ENCODE assay signal across 8 cellular contexts in genomic region chr6:144265390-144265789, GRCh38. TPM values are rescaled to one million over a fixed set of nuclear protein-coding genes. Genes with fewer than 3 reads are reported as not detected.
DNase-seq lines count a peak whose midpoint lies in the region; ATAC-seq and TF ChIP-seq lines count a peak whose summit lies in the region.

No MANE protein-coding gene starts in this region.

- ATAC-seq in GM18498 (IDR thresholded peaks at IDR 0.05; ENCODE audit: unreplicated experiment) (peak; percentile 78), HG03060 (IDR thresholded peaks at IDR 0.05; ENCODE audit: low read depth, unreplicated experiment) (peak; percentile 73)

- H3K27ac Mint-ChIP-seq in CD4-positive, alpha-beta memory T cell, result no peak overlapping the region

- H3K4me1 Mint-ChIP-seq in CD4-positive, alpha-beta memory T cell, result peaks cover 0 to 2% (median 0%) of the 10 kb centered on the region in 4 donors

- CTCF ChIA-PET in CD4-positive, alpha-beta memory T cell (lab: Charles Lee; ENCODE audit: partially characterized antibody), result no interaction called here

- H3K9me3 Mint-ChIP-seq in CD4-positive, alpha-beta memory T cell, result peaks cover 0 to 3% (median 0%) of the 10 kb centered on the region in 8 donors

- POLR2A ChIA-PET in CD4-positive, alpha-beta memory T cell (lab: Charles Lee; ENCODE audit: partially characterized antibody), result no interaction called here

- no peaks in the 10 kb centered on the region for H3K36me3 Mint-ChIP-seq in CD4-positive, alpha-beta memory T cell

- H3K4me3 ChIP-seq in CD4-positive, alpha-beta memory T cell (ENCODE audit: low read length in 2 of 2), result no peak overlapping the region
- H3K4me3 ChIP-seq in vagina, result no peak overlapping the region

- intact Hi-C loops in CD4-positive, alpha-beta memory T cell (cut with micrococcal nuclease), result no loop called here
- intact Hi-C loops in vagina (cut with DNase I), result no loop called here

- H3K27me3 ChIP-seq in CD4-positive, alpha-beta memory T cell (ENCODE audit: insufficient read depth, low read length), result no peaks in the 10 kb centered on the region
- H3K27me3 ChIP-seq in vagina, result no peaks in the 10 kb centered on the region

- TF ChIP-seq POLR2A in vagina (IDR thresholded peaks at IDR 0.05), result no peak

- H3K4me1 ChIP-seq in CD4-positive, alpha-beta memory T cell (ENCODE audit: insufficient read depth, low read length), result no peaks in the 10 kb centered on the region
- peaks cover 27% of the 10 kb centered on the region for H3K4me1 ChIP-seq in vagina

- no peak overlapping the region for H3K27ac ChIP-seq in CD4-positive, alpha-beta memory T cell (ENCODE audit: low read depth, low read length)
- H3K27ac ChIP-seq in vagina, result no peak overlapping the region

- H3K27me3 Mint-ChIP-seq in CD4-positive, alpha-beta memory T cell, result peaks cover 0 to 2% of the 10 kb centered on the region in 2 donors

- no peak overlapping the region for H3K4me3 Mint-ChIP-seq in CD4-positive, alpha-beta memory T cell

- DNase-seq in SKM-1 (lab: John Stamatoyannopoulos, UW; ENCODE audit: unreplicated experiment) (peak; percentile 30), kidney tubule cell (ENCODE audit: low spot score) (peak; percentile 81), NCI-H1417 (lab: John Stamatoyannopoulos, UW) (no peak), vagina (ENCODE audit: extremely low spot score in 2 of 2) (no peak)
- no peak for DNase-seq in CD4-positive, alpha-beta memory T cell
- DNase-seq in stimulated activated naive CD4-positive, alpha-beta T cell treated with Interleukin-2 at 50 U/mL for 16 hours (lab: John Stamatoyannopoulos, UW), result no peak

- H3K36me3 ChIP-seq in CD4-positive, alpha-beta memory T cell (ENCODE audit: insufficient read depth, low read length), result no peaks in the 10 kb centered on the region
- no peaks in the 10 kb centered on the region for H3K36me3 ChIP-seq in vagina

- H3K9me3 ChIP-seq in CD4-positive, alpha-beta memory T cell (ENCODE audit: control insufficient read depth in 1 of 2, low read length in 2 of 2), result no peaks in the 10 kb centered on the region
- H3K9me3 ChIP-seq in vagina, result no peaks in the 10 kb centered on the region

- no peak for TF ChIP-seq CTCF in vagina (IDR thresholded peaks at IDR 0.05)

RNA-seq across cellular contexts. Expression of gene UTRN, which starts 19.7 kb away (rescaled TPM):
- total RNA-seq in CD4-positive, alpha-beta memory T cell, result 100 to 1,000 TPM; 219 to 227 TPM
- polyA plus RNA-seq in CD4-positive, alpha-beta memory T cell, result 10 to 100 TPM; 18.8 to 99.0 TPM
- 160 TPM for total RNA-seq in vagina

Comparison
In these comparisons a context has a peak if more than half of its experiments do, and no peak if none do; other contexts are left out.
1. DNase-seq: peak in SKM-1 (single experiment) and kidney tubule cell (single experiment); none in CD4-positive, alpha-beta memory T cell (0 of 5), NCI-H1417 (0 of 3), stimulated activated naive CD4-positive, alpha-beta T cell treated with Interleukin-2 at 50 U/mL for 16 hours (single experiment) and vagina (0 of 2).